In the genomic region with DNA sequence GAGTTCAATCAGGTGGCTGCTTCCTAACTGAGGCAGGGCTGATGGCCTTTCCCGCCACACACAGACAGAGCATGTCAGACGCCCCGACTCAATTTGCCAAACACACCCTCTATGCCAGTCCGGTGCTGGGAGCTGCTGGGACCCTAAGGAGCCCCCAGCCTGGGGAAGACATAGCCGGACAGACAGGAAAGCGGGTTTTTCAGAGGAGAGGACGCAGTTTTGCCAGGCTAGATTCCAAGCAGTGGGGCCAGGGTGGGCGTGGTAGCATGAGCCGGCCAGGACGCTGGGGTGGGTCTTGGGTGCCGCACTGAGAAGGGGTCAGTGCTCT, we compare ENCODE assay signal across 7 cellular contexts. TPM values are rescaled to one million over a fixed set of nuclear protein-coding genes. Genes with fewer than 3 reads are reported as not detected.
DNase-seq lines count a peak whose midpoint lies in the region; ATAC-seq and TF ChIP-seq lines count a peak whose summit lies in the region.

No MANE protein-coding gene starts in this region.

- H2BK120ac ChIP-seq in H9 (ENCODE audit: low read depth, low read length, poor library complexity, severe bottlenecking) = no peak overlapping the region

- H3K9me3 ChIP-seq in H9 (ENCODE audit: control insufficient read depth, low read depth, low read length) (no peaks in the 10 kb centered on the region), T-helper 17 cell (ENCODE audit: control insufficient read depth, low read length, poor library complexity, severe bottlenecking) (no peaks in the 10 kb centered on the region)

- H3K4me3 ChIP-seq in foreskin fibroblast (ENCODE audit: low read depth in 1 of 2, low read length in 2 of 2) = peak overlapping the region; percentile 39 to 55

- no peak overlapping the region for H2BK5ac ChIP-seq in H9 (ENCODE audit: insufficient read length, low read length)

- H3K79me1 ChIP-seq in H9 (ENCODE audit: insufficient read depth, low read depth, low read length, poor library complexity, severe bottlenecking) = no peaks in the 10 kb centered on the region

- DNase-seq in H9 (no peak), T-helper 17 cell (no peak), foreskin fibroblast (no peak), NAMALWA (ENCODE audit: low spot score) (no peak), foreskin melanocyte (no peak)
- DNase-seq in stimulated activated effector memory CD8-positive, alpha-beta T cell treated with anti-CD3 and anti-CD28 coated beads, Interleukin-12 subunit alpha, Interleukin-12 subunit beta, amount 100 ng/mL, for 72 hours (ENCODE audit: low spot score in 2 of 2) = no peak

- no peak overlapping the region for H3K23ac ChIP-seq in H9 (ENCODE audit: insufficient read length, low read depth, low read length)

- H3K9me3 Mint-ChIP-seq in H9 = no peaks in the 10 kb centered on the region; a peak in 1 of 5 replicates
- H3K9me3 Mint-ChIP-seq in stimulated activated effector memory CD8-positive, alpha-beta T cell treated with anti-CD3 and anti-CD28 coated beads, Interleukin-12 subunit alpha, Interleukin-12 subunit beta, amount 100 ng/mL, for 72 hours = no peaks in the 10 kb centered on the region

- no peak overlapping the region for H3K27ac ChIP-seq in H9 (ENCODE audit: insufficient read length, low read depth, low read length)

- H3K27me3 Mint-ChIP-seq in H9 (ENCODE audit: low read depth) = peaks cover 4% of the 10 kb centered on the region; the same call in 1 of the 2 replicates
- H3K27me3 Mint-ChIP-seq in T-helper 17 cell = no peaks in the 10 kb centered on the region

- H3K4me2 ChIP-seq in H9 (ENCODE audit: insufficient read depth, insufficient read length, low read length) = no peak overlapping the region

- ATAC-seq in T-helper 17 cell (no peak), HG03457 (IDR thresholded peaks at IDR 0.05; ENCODE audit: unreplicated experiment) (no peak)
- no peak for ATAC-seq in stimulated activated effector memory CD8-positive, alpha-beta T cell treated with anti-CD3 and anti-CD28 coated beads, Interleukin-12 subunit alpha, Interleukin-12 subunit beta, amount 100 ng/mL, for 72 hours

- peaks cover 26 to 31% of the 10 kb centered on the region in 2 experiments for H3K4me1 Mint-ChIP-seq in H9
- H3K4me1 Mint-ChIP-seq in T-helper 17 cell = peaks cover 38% of the 10 kb centered on the region
- peaks cover 57% of the 10 kb centered on the region for H3K4me1 Mint-ChIP-seq in stimulated activated effector memory CD8-positive, alpha-beta T cell treated with anti-CD3 and anti-CD28 coated beads, Interleukin-12 subunit alpha, Interleukin-12 subunit beta, amount 100 ng/mL, for 72 hours

- no peak overlapping the region for H3K9ac ChIP-seq in H9 (ENCODE audit: extremely low read depth, insufficient read length, low read length)

- H3K27ac Mint-ChIP-seq in H9 (peak overlapping the region; percentile 53 to 95 (median 86); a peak in 5 of 7 replicates), T-helper 17 cell (peak overlapping the region; percentile 91)
- peak overlapping the region; percentile 86 for H3K27ac Mint-ChIP-seq in stimulated activated effector memory CD8-positive, alpha-beta T cell treated with anti-CD3 and anti-CD28 coated beads, Interleukin-12 subunit alpha, Interleukin-12 subunit beta, amount 100 ng/mL, for 72 hours

- H2AFZ ChIP-seq in H9 (ENCODE audit: low read length) = no peak overlapping the region

- TF ChIP-seq CTCF in H9 (conservative IDR thresholded peaks at IDR 0.05) = no peak
- no peak for TF ChIP-seq CTCF in foreskin fibroblast (IDR thresholded peaks at IDR 0.05; ENCODE audit: low read depth, low read length)

- H4K5ac ChIP-seq in H9 (ENCODE audit: insufficient read length, low read depth, low read length) = no peak overlapping the region

- no peak overlapping the region for H2BK15ac ChIP-seq in H9 (ENCODE audit: low read depth, low read length)

- no peak overlapping the region for H2AK5ac ChIP-seq in H9 (ENCODE audit: insufficient read length, low read length)

- H3K14ac ChIP-seq in H9 (ENCODE audit: insufficient read depth, low read length) = peak overlapping the region; percentile 10; the same call in 1 of the 2 replicates

- H3T11ph ChIP-seq in H9 (ENCODE audit: low read length) = no peak overlapping the region

- no peak overlapping the region for H3K56ac ChIP-seq in H9 (ENCODE audit: insufficient read length, low read depth, low read length)

- H3K4ac ChIP-seq in H9 (ENCODE audit: low read depth, low read length) = no peak overlapping the region

- no peaks in the 10 kb centered on the region; the same call in 1 of the 2 replicates for H3K4me1 ChIP-seq in H9 (ENCODE audit: insufficient read depth, low read length)

- no peak overlapping the region for H2BK12ac ChIP-seq in H9 (ENCODE audit: insufficient read length, low read depth, low read length)

- peaks cover 3% of the 10 kb centered on the region for H3K23me2 ChIP-seq in H9 (ENCODE audit: insufficient read length, low read depth, low read length, poor library complexity, severe bottlenecking)

- peak overlapping the region; percentile 55 to 82 for H3K4me3 Mint-ChIP-seq in H9
- H3K4me3 Mint-ChIP-seq in T-helper 17 cell = peak overlapping the region; percentile 84
- H3K4me3 Mint-ChIP-seq in stimulated activated effector memory CD8-positive, alpha-beta T cell treated with anti-CD3 and anti-CD28 coated beads, Interleukin-12 subunit alpha, Interleukin-12 subunit beta, amount 100 ng/mL, for 72 hours = peak overlapping the region; percentile 73

- H4K20me1 ChIP-seq in H9 (ENCODE audit: control insufficient read depth, insufficient read depth, insufficient read length) = peaks cover 4% of the 10 kb centered on the region

- peak overlapping the region; percentile 31 for H3K18ac ChIP-seq in H9 (ENCODE audit: insufficient read length, low read depth, low read length)

- H3K79me2 ChIP-seq in H9 (ENCODE audit: insufficient read depth, low read length) = no peaks in the 10 kb centered on the region

- H2BK20ac ChIP-seq in H9 (ENCODE audit: low read depth, low read length, poor library complexity, severe bottlenecking) = no peak overlapping the region

- H3K36me3 Mint-ChIP-seq in H9 (ENCODE audit: insufficient read depth in 1 of 3, low read depth in 3 of 3) (no peaks in the 10 kb centered on the region), T-helper 17 cell (ENCODE audit: low read depth) (peaks cover 3% of the 10 kb centered on the region)
- peaks cover 55% of the 10 kb centered on the region for H3K36me3 Mint-ChIP-seq in stimulated activated effector memory CD8-positive, alpha-beta T cell treated with anti-CD3 and anti-CD28 coated beads, Interleukin-12 subunit alpha, Interleukin-12 subunit beta, amount 100 ng/mL, for 72 hours

- no CpG with 5 or more reads among the region's 11 CpGs for WGBS in H9 (ENCODE audit: extremely low coverage, insufficient read length, low lambda C conversion rate)

- H3K27me3 ChIP-seq in H9 (ENCODE audit: insufficient read depth, low read length) = no peaks in the 10 kb centered on the region

- no peak overlapping the region for H4K91ac ChIP-seq in H9 (ENCODE audit: insufficient read length, low read depth, low read length)

- no peak overlapping the region for H4K8ac ChIP-seq in H9 (replicated peaks; ENCODE audit: insufficient read length, low read depth, low read length)

RNA-seq across cellular contexts. Expression of gene MAST3, which starts 19.8 kb away (rescaled TPM):
- total RNA-seq in H9 (2021) (9.6 and 10.4 TPM in 2 replicates), T-helper 17 cell (10 to 100 TPM; 38.2 to 50.8 TPM)

RNA-seq across cellular contexts. Expression of gene IL12RB1, which starts 30.6 kb away (rescaled TPM):
- total RNA-seq in H9 (2021) (not detected in 2 replicates), T-helper 17 cell (10 to 100 TPM; 56.7 to 71.1 TPM)

RNA-seq across cellular contexts. Expression of gene PIK3R2, which starts 35.6 kb away (rescaled TPM):
- total RNA-seq in H9 (2021) = 42.8 and 45.1 TPM in 2 replicates
- 1 to 10 TPM; 8.6 to 9.1 TPM for total RNA-seq in T-helper 17 cell

RNA-seq across cellular contexts. Expression of gene IFI30, which starts 56.3 kb away (rescaled TPM):
- total RNA-seq in H9 (2021) (23.6 and 28.0 TPM in 2 replicates), T-helper 17 cell (10 to 100 TPM; 10.1 to 25.8 TPM)

Comparison
In these comparisons a context has a peak if more than half of its experiments do, and no peak if none do; other contexts are left out.
1. RNA of gene IL12RB1, which starts 30.6 kb away (total RNA-seq): 56.7 to 71.1 TPM in T-helper 17 cell; not detected in H9; every median in the first group is over 10 times any median in the second.
2. Peak in every context shown above with its lines, with median percentiles within 50 percentile points of each other: H3K27ac Mint-ChIP-seq and H3K4me3 Mint-ChIP-seq.